In the genomic region with DNA sequence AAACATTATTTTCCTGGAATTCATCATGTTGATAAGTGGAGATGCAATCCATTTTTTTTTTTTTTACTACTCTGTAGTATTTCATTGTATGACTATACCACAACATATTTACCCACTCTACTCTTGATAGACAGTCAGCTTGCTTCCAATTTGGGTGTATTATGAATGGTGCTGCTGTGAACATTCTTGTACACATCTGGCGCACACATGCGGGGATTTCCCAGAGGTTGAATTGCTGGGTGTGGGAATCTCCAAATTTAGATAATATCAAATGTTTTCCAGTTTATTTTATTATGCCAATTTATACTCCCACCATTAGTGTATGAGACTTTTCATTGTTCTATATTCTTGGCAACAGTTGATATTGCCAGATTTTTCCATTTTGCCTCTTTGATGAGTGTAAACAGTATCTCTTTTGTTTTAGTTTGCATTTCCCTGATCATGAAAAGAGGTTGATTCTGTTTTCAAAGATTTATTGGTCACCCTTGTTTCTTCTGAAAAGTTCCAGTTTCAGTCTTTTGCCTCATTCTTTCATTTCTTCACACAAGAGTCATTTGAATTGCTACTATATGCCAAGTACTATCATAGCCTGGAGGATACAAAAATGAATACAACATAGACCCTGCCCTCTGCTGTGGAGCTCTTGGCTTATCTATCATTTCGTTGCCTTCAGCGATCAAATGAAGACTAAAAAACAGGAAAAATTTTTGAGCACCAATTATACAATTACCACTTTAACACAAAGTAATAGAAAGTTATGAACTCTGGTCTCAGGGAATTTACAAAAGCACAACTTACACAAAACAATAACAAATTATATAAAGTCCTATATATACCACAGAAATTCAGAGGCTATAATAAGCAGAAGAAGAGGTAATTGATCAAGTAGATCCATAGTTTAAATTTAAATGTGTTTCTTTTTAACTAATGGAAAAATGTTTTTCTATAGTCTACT, we compare ENCODE assay signal across 23 cellular contexts. TPM values are rescaled to one million over a fixed set of nuclear protein-coding genes. Genes with fewer than 3 reads are reported as not detected.
DNase-seq lines count a peak whose midpoint lies in the region; ATAC-seq and TF ChIP-seq lines count a peak whose summit lies in the region.
"Had no signal": no experiment of that assay in that cellular context is flagged by ENCODE, and none has a peak within 500 bp of the region (broad histone marks: within the 10 kb centered on the region; RNA-seq: fewer than 3 reads in every experiment).

No MANE protein-coding gene starts in this region.

- H3K27ac ChIP-seq in HEK293 (ENCODE audit: extremely low read depth, low read depth, low read length): no peak overlapping the region
- H3K27ac ChIP-seq in naive thymus-derived CD4-positive, alpha-beta T cell (ENCODE audit: low read depth, low read length): no peak overlapping the region
- H3K27ac ChIP-seq: brain microvascular endothelial cell, colonic mucosa, Peyer's patch, SJSA1 had no signal

- DNase-seq in activated T-cell treated with anti-CD3 and anti-CD28 coated beads, Interleukin-2, amount 50 U/mL, for 72 hours: no peak
- DNase-seq in activated T-cell treated with anti-CD3 and anti-CD28 coated beads, Interleukin-2, amount 50 U/mL, for 48 hours: no peak
- DNase-seq in dermis microvascular lymphatic vessel endothelial cell (ENCODE audit: low read depth in 2 of 2): peak; percentile 54 to 55
- no peak for DNase-seq in stimulated activated effector memory CD8-positive, alpha-beta T cell treated with anti-CD3 and anti-CD28 coated beads, Interleukin-12 subunit alpha, Interleukin-12 subunit beta, amount 100 ng/mL, for 72 hours (ENCODE audit: low spot score in 2 of 2)
- DNase-seq in naive thymus-derived CD4-positive, alpha-beta T cell: no peak
- no peak for DNase-seq in OCI-M1 (lab: John Stamatoyannopoulos, UW)
- DNase-seq: activated B cell treated with CpG ODN at 0.5 μM for 24 hours; brain microvascular endothelial cell; C1 segment of cervical spinal cord; Calu3; colonic mucosa; hypothalamus; NCI-H1417; NCI-H2107; NCI-H510A; NK-92 treated with Interleukin-12 subunit alpha and Interleukin-12 subunit beta, amount 100 ng/mL, for 24 hours; nucleus accumbens; Peyer's patch had no signal

- CTCF ChIA-PET in HEK293 (lab: Yijun Ruan, JAX): interaction anchor here (0.7 to 1.8 kb wide), 6 partner anchors 9 to 463 kb away, joined by 3 to 5 read pairs (median 4); no protein-coding TSS in a partner anchor
- CTCF ChIA-PET in naive thymus-derived CD4-positive, alpha-beta T cell (lab: Charles Lee): no interaction called here

- H3K9me3 Mint-ChIP-seq in activated T-cell treated with anti-CD3 and anti-CD28 coated beads, Interleukin-2, amount 50 U/mL, for 72 hours: peaks cover 0 to 3% of the 10 kb centered on the region in 2 donors
- no peaks in the 10 kb centered on the region for H3K9me3 Mint-ChIP-seq in stimulated activated effector memory CD8-positive, alpha-beta T cell treated with anti-CD3 and anti-CD28 coated beads, Interleukin-12 subunit alpha, Interleukin-12 subunit beta, amount 100 ng/mL, for 72 hours
- H3K9me3 Mint-ChIP-seq in naive thymus-derived CD4-positive, alpha-beta T cell: peaks cover 0 to 5% (median 0%) of the 10 kb centered on the region in 11 donors
- H3K9me3 Mint-ChIP-seq: activated B cell treated with CpG ODN at 0.5 μM for 24 hours; T-helper 2 cell treated with Interferon-gamma antibody and Interleukin-4, amounts not matched to agents 5 μg/mL and 100 μg/mL, for 36 hours had no signal

- peaks cover 10% of the 10 kb centered on the region for H3K4me1 Mint-ChIP-seq in activated T-cell treated with anti-CD3 and anti-CD28 coated beads, Interleukin-2, amount 50 U/mL, for 72 hours (ENCODE audit: low read depth)
- peaks cover 10% of the 10 kb centered on the region for H3K4me1 Mint-ChIP-seq in stimulated activated effector memory CD8-positive, alpha-beta T cell treated with anti-CD3 and anti-CD28 coated beads, Interleukin-12 subunit alpha, Interleukin-12 subunit beta, amount 100 ng/mL, for 72 hours
- peaks cover 0 to 13% (median 8%) of the 10 kb centered on the region in 7 donors for H3K4me1 Mint-ChIP-seq in naive thymus-derived CD4-positive, alpha-beta T cell

- H3K4me3 Mint-ChIP-seq in activated T-cell treated with anti-CD3 and anti-CD28 coated beads, Interleukin-2, amount 50 U/mL, for 72 hours: peak overlapping the region; percentile 28 to 31
- H3K4me3 Mint-ChIP-seq in stimulated activated effector memory CD8-positive, alpha-beta T cell treated with anti-CD3 and anti-CD28 coated beads, Interleukin-12 subunit alpha, Interleukin-12 subunit beta, amount 100 ng/mL, for 72 hours: no peak overlapping the region
- no peak overlapping the region for H3K4me3 Mint-ChIP-seq in naive thymus-derived CD4-positive, alpha-beta T cell
- H3K4me3 Mint-ChIP-seq: activated B cell treated with CpG ODN at 0.5 μM for 24 hours; T-helper 2 cell treated with Interferon-gamma antibody and Interleukin-4, amounts not matched to agents 5 μg/mL and 100 μg/mL, for 36 hours had no signal

- H3K9me3 ChIP-seq in HEK293 (ENCODE audit: control insufficient read depth, insufficient read depth, low read depth, low read length): no peaks in the 10 kb centered on the region
- H3K9me3 ChIP-seq in naive thymus-derived CD4-positive, alpha-beta T cell (ENCODE audit: control insufficient read depth in 2 of 3, low read length in 3 of 3): no peaks in the 10 kb centered on the region
- H3K9me3 ChIP-seq: colonic mucosa, Peyer's patch, SJSA1 had no signal

- H3K36me3 ChIP-seq in HEK293 (ENCODE audit: control insufficient read depth in 2 of 2, insufficient read depth in 1 of 2, low read length in 2 of 2): no peaks in the 10 kb centered on the region
- H3K36me3 ChIP-seq in naive thymus-derived CD4-positive, alpha-beta T cell (ENCODE audit: control insufficient read depth in 2 of 3, insufficient read depth in 3 of 3, low read length in 3 of 3): no peaks in the 10 kb centered on the region
- H3K36me3 ChIP-seq: brain microvascular endothelial cell, colonic mucosa, Peyer's patch, SJSA1 had no signal

- no peaks in the 10 kb centered on the region for H3K27me3 ChIP-seq in naive thymus-derived CD4-positive, alpha-beta T cell (ENCODE audit: control insufficient read depth in 2 of 2, insufficient read depth in 2 of 2, low read length in 2 of 2)
- H3K27me3 ChIP-seq: brain microvascular endothelial cell, colonic mucosa, Peyer's patch had no signal

- no peak overlapping the region for H3K4me3 ChIP-seq in HEK293 (ENCODE audit: low read depth, low read length)
- no peak overlapping the region for H3K4me3 ChIP-seq in naive thymus-derived CD4-positive, alpha-beta T cell (ENCODE audit: low read length)
- H3K4me3 ChIP-seq: colonic mucosa, Peyer's patch, SJSA1 had no signal

- POLR2A ChIA-PET in HEK293 (lab: Yijun Ruan, JAX): no interaction called here
- POLR2A ChIA-PET in naive thymus-derived CD4-positive, alpha-beta T cell (lab: Charles Lee): interaction anchor here (1.5 kb wide), 1 partner anchor 17 kb away, joined by 4 read pairs; the partner anchor contains the start of gene NCOA7

- no peak for TF ChIP-seq CTCF in HEK293 (tag by site-specific recombination; IDR thresholded peaks at IDR 0.05)

- H3K4me1 ChIP-seq in HEK293 (ENCODE audit: control insufficient read depth, insufficient read depth, low read length): no peaks in the 10 kb centered on the region
- H3K4me1 ChIP-seq in naive thymus-derived CD4-positive, alpha-beta T cell (ENCODE audit: control insufficient read depth in 2 of 2, insufficient read depth in 2 of 2, low read length in 2 of 2): no peaks in the 10 kb centered on the region
- H3K4me1 ChIP-seq: colonic mucosa, Peyer's patch, SJSA1 had no signal

- ATAC-seq in activated T-cell treated with anti-CD3 and anti-CD28 coated beads, Interleukin-2, amount 50 U/mL, for 72 hours (replicated peaks in 1 of 2): peak; percentile 67 to 78
- ATAC-seq in stimulated activated effector memory CD8-positive, alpha-beta T cell treated with anti-CD3 and anti-CD28 coated beads, Interleukin-12 subunit alpha, Interleukin-12 subunit beta, amount 100 ng/mL, for 72 hours: peak; percentile 63
- no peak for ATAC-seq in naive thymus-derived CD4-positive, alpha-beta T cell
- no peak for ATAC-seq in GM18520 (IDR thresholded peaks at IDR 0.05; ENCODE audit: unreplicated experiment)

- H3K36me3 Mint-ChIP-seq in activated T-cell treated with anti-CD3 and anti-CD28 coated beads, Interleukin-2, amount 50 U/mL, for 72 hours (ENCODE audit: insufficient read depth in 2 of 2): no peaks in the 10 kb centered on the region
- H3K36me3 Mint-ChIP-seq in stimulated activated effector memory CD8-positive, alpha-beta T cell treated with anti-CD3 and anti-CD28 coated beads, Interleukin-12 subunit alpha, Interleukin-12 subunit beta, amount 100 ng/mL, for 72 hours: no peaks in the 10 kb centered on the region
- no peaks in the 10 kb centered on the region for H3K36me3 Mint-ChIP-seq in naive thymus-derived CD4-positive, alpha-beta T cell

- intact Hi-C loops in naive thymus-derived CD4-positive, alpha-beta T cell (cut with micrococcal nuclease): no loop called here

- H3K27me3 Mint-ChIP-seq in activated T-cell treated with anti-CD3 and anti-CD28 coated beads, Interleukin-2, amount 50 U/mL, for 72 hours (ENCODE audit: low read depth): peaks cover 22% of the 10 kb centered on the region
- H3K27me3 Mint-ChIP-seq in naive thymus-derived CD4-positive, alpha-beta T cell: peaks cover 0 to 43% (median 0%) of the 10 kb centered on the region in 5 donors
- H3K27me3 Mint-ChIP-seq: activated B cell treated with CpG ODN at 0.5 μM for 24 hours had no signal

- H3K27ac Mint-ChIP-seq in activated T-cell treated with anti-CD3 and anti-CD28 coated beads, Interleukin-2, amount 50 U/mL, for 72 hours: no peak overlapping the region
- no peak overlapping the region for H3K27ac Mint-ChIP-seq in stimulated activated effector memory CD8-positive, alpha-beta T cell treated with anti-CD3 and anti-CD28 coated beads, Interleukin-12 subunit alpha, Interleukin-12 subunit beta, amount 100 ng/mL, for 72 hours
- H3K27ac Mint-ChIP-seq in naive thymus-derived CD4-positive, alpha-beta T cell: no peak overlapping the region
- H3K27ac Mint-ChIP-seq: activated B cell treated with CpG ODN at 0.5 μM for 24 hours; T-helper 2 cell treated with Interferon-gamma antibody and Interleukin-4, amounts not matched to agents 5 μg/mL and 100 μg/mL, for 36 hours had no signal

TF ChIP-seq in HEK293, 187 proteins besides CTCF, POLR2A, EP300 and RAD21 (continues in another document):
- TF ChIP-seq ZNF560 (tag by site-specific recombination; IDR thresholded peaks at IDR 0.05; ENCODE audit: borderline replicate concordance): no peak

RNA-seq across cellular contexts. Expression of gene NCOA7, which starts 17.1 kb away (rescaled TPM):
- total RNA-seq in activated T-cell treated with anti-CD3 and anti-CD28 coated beads, Interleukin-2, amount 50 U/mL, for 72 hours: 10 to 100 TPM; 59.6 to 69.1 TPM
- 29.8 and 78.9 TPM in 2 replicates for total RNA-seq in dermis microvascular lymphatic vessel endothelial cell
- 10 to 100 TPM; 30.6 to 55.6 (median 38.0) TPM for total RNA-seq in naive thymus-derived CD4-positive, alpha-beta T cell
- 10 to 100 TPM; 12.8 to 23.4 TPM for polyA plus RNA-seq in naive thymus-derived CD4-positive, alpha-beta T cell

RNA-seq across cellular contexts. Expression of gene HEY2, which starts 24.2 kb away (rescaled TPM):
- total RNA-seq in activated T-cell treated with anti-CD3 and anti-CD28 coated beads, Interleukin-2, amount 50 U/mL, for 72 hours: under 1 TPM in 1 of 2 donors, not detected in 1; 0.12 TPM
- under 0.01 TPM in 1 of 2 replicates, not detected in the other for total RNA-seq in dermis microvascular lymphatic vessel endothelial cell
- under 1 TPM in 3 of 5 experiments, not detected in 2; 0.34 to 0.46 (median 0.46) TPM for total RNA-seq in naive thymus-derived CD4-positive, alpha-beta T cell
- under 1 TPM; 0.14 to 0.44 TPM for polyA plus RNA-seq in naive thymus-derived CD4-positive, alpha-beta T cell
- total RNA-seq: activated B cell treated with CpG ODN at 0.5 μM for 24 hours, renal cortical epithelial cell had no signal

Comparison
In these comparisons a context has a peak if more than half of its experiments do, and no peak if none do; other contexts are left out.
1. ATAC-seq: peak in activated T-cell treated with anti-CD3 and anti-CD28 coated beads, Interleukin-2, amount 50 U/mL, for 72 hours (2 of 2) and stimulated activated effector memory CD8-positive, alpha-beta T cell treated with anti-CD3 and anti-CD28 coated beads, Interleukin-12 subunit alpha, Interleukin-12 subunit beta, amount 100 ng/mL, for 72 hours (single experiment); none in naive thymus-derived CD4-positive, alpha-beta T cell (single experiment) and GM18520 (single experiment).
2. DNase-seq: peak in dermis microvascular lymphatic vessel endothelial cell (2 of 2); none in activated T-cell treated with anti-CD3 and anti-CD28 coated beads, Interleukin-2, amount 50 U/mL, for 72 hours (0 of 2), activated T-cell treated with anti-CD3 and anti-CD28 coated beads, Interleukin-2, amount 50 U/mL, for 48 hours (0 of 2), stimulated activated effector memory CD8-positive, alpha-beta T cell treated with anti-CD3 and anti-CD28 coated beads, Interleukin-12 subunit alpha, Interleukin-12 subunit beta, amount 100 ng/mL, for 72 hours (0 of 2), naive thymus-derived CD4-positive, alpha-beta T cell (0 of 9) and OCI-M1 (single experiment).
3. H3K4me3 Mint-ChIP-seq: peak in activated T-cell treated with anti-CD3 and anti-CD28 coated beads, Interleukin-2, amount 50 U/mL, for 72 hours (2 of 2); none in stimulated activated effector memory CD8-positive, alpha-beta T cell treated with anti-CD3 and anti-CD28 coated beads, Interleukin-12 subunit alpha, Interleukin-12 subunit beta, amount 100 ng/mL, for 72 hours (single experiment) and naive thymus-derived CD4-positive, alpha-beta T cell (0 of 10).